In genomic region chr17:32875230-32875903, GRCh38 we compare ENCODE assay signal across 8 cellular contexts. TPM values are rescaled to one million over a fixed set of nuclear protein-coding genes. Genes with fewer than 3 reads are reported as not detected.
A peak's percentile ranks its signal among the peaks of the same experiment; 100 is the strongest.
DNase-seq lines count a peak whose midpoint lies in the region; ATAC-seq lines count a peak whose summit lies in the region.

No MANE protein-coding gene starts in this region.

- POLR2A ChIA-PET in activated CD4-positive, alpha-beta memory T cell treated with anti-CD3 and anti-CD28 coated beads for 36 hours (lab: Charles Lee): no interaction called here

- peaks cover 32% of the 10 kb centered on the region for H3K27me3 Mint-ChIP-seq in T-helper 1 cell treated with Interleukin-12 subunit alpha and Interleukin-12 subunit beta and Interleukin-4 antibody, amounts not matched to agents 30 μg/mL and 1 μg/mL, for 36 hours (ENCODE audit: low read depth)
- H3K27me3 Mint-ChIP-seq in activated CD4-positive, alpha-beta memory T cell treated with anti-CD3 and anti-CD28 coated beads for 36 hours: no peaks in the 10 kb centered on the region

- peak overlapping the region; percentile 70 for H3K4me3 ChIP-seq in iPS-11a (ENCODE audit: low read depth, low read length)

- H3K4me1 Mint-ChIP-seq in T-helper 1 cell treated with Interleukin-12 subunit alpha and Interleukin-12 subunit beta and Interleukin-4 antibody, amounts not matched to agents 30 μg/mL and 1 μg/mL, for 36 hours (ENCODE audit: low read depth): peaks cover 9% of the 10 kb centered on the region
- peaks cover 23% of the 10 kb centered on the region for H3K4me1 Mint-ChIP-seq in activated CD4-positive, alpha-beta memory T cell treated with anti-CD3 and anti-CD28 coated beads for 36 hours (ENCODE audit: low read depth)
- H3K4me1 Mint-ChIP-seq in stimulated activated effector memory CD8-positive, alpha-beta T cell treated with anti-CD3 and anti-CD28 coated beads, Interleukin-12 subunit alpha, Interleukin-12 subunit beta, amount 100 ng/mL, for 72 hours: peaks cover 14% of the 10 kb centered on the region

- no peaks in the 10 kb centered on the region for H3K36me3 Mint-ChIP-seq in T-helper 1 cell treated with Interleukin-12 subunit alpha and Interleukin-12 subunit beta and Interleukin-4 antibody, amounts not matched to agents 30 μg/mL and 1 μg/mL, for 36 hours (ENCODE audit: low read depth)
- no peaks in the 10 kb centered on the region for H3K36me3 Mint-ChIP-seq in activated CD4-positive, alpha-beta memory T cell treated with anti-CD3 and anti-CD28 coated beads for 36 hours
- H3K36me3 Mint-ChIP-seq in stimulated activated effector memory CD8-positive, alpha-beta T cell treated with anti-CD3 and anti-CD28 coated beads, Interleukin-12 subunit alpha, Interleukin-12 subunit beta, amount 100 ng/mL, for 72 hours: peaks cover 6% of the 10 kb centered on the region

- DNase-seq in T-helper 1 cell: no peak
- no peak for DNase-seq in activated CD4-positive, alpha-beta memory T cell treated with anti-CD3 and anti-CD28 coated beads for 36 hours
- no peak for DNase-seq in stimulated activated effector memory CD8-positive, alpha-beta T cell treated with anti-CD3 and anti-CD28 coated beads, Interleukin-12 subunit alpha, Interleukin-12 subunit beta, amount 100 ng/mL, for 72 hours (ENCODE audit: low spot score in 2 of 2)
- DNase-seq in medulla oblongata (ENCODE audit: extremely low spot score): no peak

- H3K9me3 Mint-ChIP-seq in T-helper 1 cell treated with Interleukin-12 subunit alpha and Interleukin-12 subunit beta and Interleukin-4 antibody, amounts not matched to agents 30 μg/mL and 1 μg/mL, for 36 hours: no peaks in the 10 kb centered on the region
- H3K9me3 Mint-ChIP-seq in activated CD4-positive, alpha-beta memory T cell treated with anti-CD3 and anti-CD28 coated beads for 36 hours: no peaks in the 10 kb centered on the region
- no peaks in the 10 kb centered on the region for H3K9me3 Mint-ChIP-seq in stimulated activated effector memory CD8-positive, alpha-beta T cell treated with anti-CD3 and anti-CD28 coated beads, Interleukin-12 subunit alpha, Interleukin-12 subunit beta, amount 100 ng/mL, for 72 hours

- no peak for ATAC-seq in stimulated activated effector memory CD8-positive, alpha-beta T cell treated with anti-CD3 and anti-CD28 coated beads, Interleukin-12 subunit alpha, Interleukin-12 subunit beta, amount 100 ng/mL, for 72 hours
- ATAC-seq in HG03025 (IDR thresholded peaks at IDR 0.05; ENCODE audit: low FRiP score, unreplicated experiment) (no peak), HG02938 (IDR thresholded peaks at IDR 0.05; ENCODE audit: unreplicated experiment) (no peak)

- H3K4me3 Mint-ChIP-seq in T-helper 1 cell treated with Interleukin-12 subunit alpha and Interleukin-12 subunit beta and Interleukin-4 antibody, amounts not matched to agents 30 μg/mL and 1 μg/mL, for 36 hours: peak overlapping the region; percentile 89
- peak overlapping the region; percentile 82 for H3K4me3 Mint-ChIP-seq in activated CD4-positive, alpha-beta memory T cell treated with anti-CD3 and anti-CD28 coated beads for 36 hours
- peak overlapping the region; percentile 86 for H3K4me3 Mint-ChIP-seq in stimulated activated effector memory CD8-positive, alpha-beta T cell treated with anti-CD3 and anti-CD28 coated beads, Interleukin-12 subunit alpha, Interleukin-12 subunit beta, amount 100 ng/mL, for 72 hours

- CTCF ChIA-PET in activated CD4-positive, alpha-beta memory T cell treated with anti-CD3 and anti-CD28 coated beads for 36 hours (lab: Charles Lee): interaction anchor here (0.8 to 5.9 kb wide), 11 partner anchors 8 to 413 kb away, joined by 3 to 178 read pairs (median 11); partner anchors contain the start of gene TMEM98

- no peak overlapping the region for H3K27ac Mint-ChIP-seq in T-helper 1 cell treated with Interleukin-12 subunit alpha and Interleukin-12 subunit beta and Interleukin-4 antibody, amounts not matched to agents 30 μg/mL and 1 μg/mL, for 36 hours
- no peak overlapping the region for H3K27ac Mint-ChIP-seq in activated CD4-positive, alpha-beta memory T cell treated with anti-CD3 and anti-CD28 coated beads for 36 hours
- H3K27ac Mint-ChIP-seq in stimulated activated effector memory CD8-positive, alpha-beta T cell treated with anti-CD3 and anti-CD28 coated beads, Interleukin-12 subunit alpha, Interleukin-12 subunit beta, amount 100 ng/mL, for 72 hours: peak overlapping the region; percentile 55

- intact Hi-C loops in activated CD4-positive, alpha-beta memory T cell treated with anti-CD3 and anti-CD28 coated beads for 36 hours (cut with micrococcal nuclease): loop anchor here (5.0 kb wide), 2 partner anchors 48 to 388 kb away; partner anchors contain the start of gene CDK5R1

RNA-seq across cellular contexts. Expression of gene MYO1D, which starts 1.6 kb away (rescaled TPM):
- 10 to 100 TPM; 13.5 to 18.9 TPM for total RNA-seq in activated CD4-positive, alpha-beta memory T cell treated with anti-CD3 and anti-CD28 coated beads for 36 hours

RNA-seq across cellular contexts. Expression of gene TMEM98, which starts 52.6 kb away (rescaled TPM):
- total RNA-seq in activated CD4-positive, alpha-beta memory T cell treated with anti-CD3 and anti-CD28 coated beads for 36 hours: 1 to 10 TPM; 1.1 to 2.2 TPM
